Comparison of ENCODE assay signal across 19 cellular contexts in genomic region chr2:154457291-154457690, GRCh38.
"Had no signal": no experiment of that assay in that cellular context is flagged by ENCODE, and none has a peak within 500 bp of the region (broad histone marks: within the 10 kb centered on the region; RNA-seq: fewer than 3 reads in every experiment).

No MANE protein-coding gene starts in this region.

- DNase-seq: activated CD4-positive, alpha-beta T cell treated with anti-CD3 and anti-CD28 coated beads, Interleukin-2, amount 50 U/mL, for 4 hours; activated naive CD4-positive, alpha-beta T cell treated with anti-CD3 and anti-CD28 coated beads, Interleukin-2, amount 50 U/mL, for 16 hours; central memory CD4-positive, alpha-beta T cell; colonic mucosa; foreskin fibroblast; glutamatergic neuron; left cardiac atrium; midbrain; ovary; sigmoid colon; stimulated activated CD4-positive, alpha-beta T cell treated with anti-CD3 and anti-CD28 coated beads, Interleukin-12 subunit alpha, Interleukin-12 subunit beta, amount 100 ng/mL, for 4 hours; stimulated activated CD4-positive, alpha-beta T cell treated with anti-CD3 and anti-CD28 coated beads, Interleukin-2, amount 100 ng/mL, for 24 hours; thyroid gland; uterus had no signal

- H3K9me3 ChIP-seq: colonic mucosa, ovary, sigmoid colon, thyroid gland, uterus had no signal

- H3K36me3 ChIP-seq: colonic mucosa, ovary, sigmoid colon, thyroid gland, uterus had no signal

- H3K36me3 Mint-ChIP-seq: stimulated activated effector memory CD8-positive, alpha-beta T cell treated with anti-CD3 and anti-CD28 coated beads, Interleukin-12 subunit alpha, Interleukin-12 subunit beta, amount 100 ng/mL, for 72 hours had no signal

- H3K4me3 ChIP-seq: colonic mucosa, lung, ovary, sigmoid colon, thyroid gland, uterus had no signal

- H3K27me3 ChIP-seq: colonic mucosa, ovary, sigmoid colon, thyroid gland, uterus had no signal

- ATAC-seq: activated CD4-positive, CD25-positive, alpha-beta regulatory T cell treated with anti-CD3 and anti-CD28 coated beads, Interleukin-2, amount 50 U/mL, for 24 hours; left cardiac atrium; stimulated activated effector memory CD8-positive, alpha-beta T cell treated with anti-CD3 and anti-CD28 coated beads, Interleukin-12 subunit alpha, Interleukin-12 subunit beta, amount 100 ng/mL, for 72 hours had no signal

- H3K4me3 Mint-ChIP-seq: neural crest cell; stimulated activated effector memory CD8-positive, alpha-beta T cell treated with anti-CD3 and anti-CD28 coated beads, Interleukin-12 subunit alpha, Interleukin-12 subunit beta, amount 100 ng/mL, for 72 hours had no signal

- H3K27ac ChIP-seq: colonic mucosa, ovary, sigmoid colon, thyroid gland, uterus had no signal

- H3K4me1 ChIP-seq: colonic mucosa, sigmoid colon, thyroid gland, uterus had no signal

- H3K9me3 Mint-ChIP-seq: activated T-helper 2 cell treated with anti-CD3 and anti-CD28 coated beads, Interferon-gamma antibody, Interleukin-2, Interleukin-4, amounts not matched to agents 10 μg/mL and 5 μg/mL and 100 μg/mL, durations not matched to agents 14 hours and 24 hours and 36 hours; neural crest cell had no signal

- H3K27ac Mint-ChIP-seq: activated T-helper 2 cell treated with anti-CD3 and anti-CD28 coated beads, Interferon-gamma antibody, Interleukin-2, Interleukin-4, amounts not matched to agents 10 μg/mL and 5 μg/mL and 100 μg/mL, durations not matched to agents 14 hours and 24 hours and 36 hours; stimulated activated effector memory CD8-positive, alpha-beta T cell treated with anti-CD3 and anti-CD28 coated beads, Interleukin-12 subunit alpha, Interleukin-12 subunit beta, amount 100 ng/mL, for 72 hours had no signal

- H3K4me1 Mint-ChIP-seq: neural crest cell; stimulated activated effector memory CD8-positive, alpha-beta T cell treated with anti-CD3 and anti-CD28 coated beads, Interleukin-12 subunit alpha, Interleukin-12 subunit beta, amount 100 ng/mL, for 72 hours had no signal
